ENCODE assay signal across 9 cellular contexts in genomic region chrX:48945517-48946348, GRCh38. TPM values are rescaled to one million over a fixed set of nuclear protein-coding genes. Genes with fewer than 3 reads are reported as not detected.
A peak's percentile ranks its signal among the peaks of the same experiment; 100 is the strongest.
DNase-seq lines count a peak whose midpoint lies in the region; ATAC-seq, FAIRE-seq and TF ChIP-seq lines count a peak whose summit lies in the region.
"Had no signal": no experiment of that assay in that cellular context is flagged by ENCODE, and none has a peak within 500 bp of the region (broad histone marks: within the 10 kb centered on the region; RNA-seq: fewer than 3 reads in every experiment).

No MANE protein-coding gene starts in this region.

- peaks cover 32% of the 10 kb centered on the region for H3K36me3 Mint-ChIP-seq in activated CD4-positive, alpha-beta T cell treated with anti-CD3 and anti-CD28 coated beads for 36 hours (ENCODE audit: low read depth)

- H3K4me1 ChIP-seq in KMS-11 (ENCODE audit: low read depth, poor library complexity, severe bottlenecking) = peaks cover 82% of the 10 kb centered on the region

- H3K27ac Mint-ChIP-seq in activated CD4-positive, alpha-beta T cell treated with anti-CD3 and anti-CD28 coated beads for 36 hours = peak overlapping the region; percentile 84

- FAIRE-seq in urothelium cell line (lab: Jason Lieb, UNC) = no peak

- CTCF ChIA-PET in activated CD4-positive, alpha-beta T cell treated with anti-CD3 and anti-CD28 coated beads for 36 hours (lab: Charles Lee) = interaction anchor here (0.6 to 2.1 kb wide), 11 partner anchors 7 to 297 kb away, joined by 3 to 8 read pairs (median 5); partner anchors contain the start of gene OTUD5

- intact Hi-C loops in activated CD4-positive, alpha-beta T cell treated with anti-CD3 and anti-CD28 coated beads for 36 hours (cut with DNase I, micrococcal nuclease) = loop anchor here (1.0 to 10.0 kb wide), 3 partner anchors 51 to 297 kb away; partner anchors contain the start of genes PQBP1 (in 1 of the 2) and TIMM17B (in 1 of the 2)
- intact Hi-C loops in dorsolateral prefrontal cortex (cut with DNase I) = loop anchor here in 1 of 2 donors (5.0 kb wide), 1 partner anchor 53 kb away; no protein-coding TSS in a partner anchor

- H3K9ac ChIP-seq in KMS-11 = no peak overlapping the region

- peak overlapping the region; percentile 37; the same call in 1 of the 2 replicates for H3K4me2 ChIP-seq in KMS-11

- H3K9me3 Mint-ChIP-seq in activated CD4-positive, alpha-beta T cell treated with anti-CD3 and anti-CD28 coated beads for 36 hours (ENCODE audit: low read depth) = no peaks in the 10 kb centered on the region
- H3K9me3 Mint-ChIP-seq: stimulated activated naive CD8-positive, alpha-beta T cell treated with anti-CD3 and anti-CD28 coated beads, Interleukin-15, Interleukin-2, amounts not matched to agents 100 ng/mL and 50 ng/mL, for 24 hours had no signal

- peaks cover 50% of the 10 kb centered on the region for H3K4me1 Mint-ChIP-seq in activated CD4-positive, alpha-beta T cell treated with anti-CD3 and anti-CD28 coated beads for 36 hours

- H3K79me2 ChIP-seq in KMS-11 (ENCODE audit: insufficient read depth, low read depth) = peaks cover 36% of the 10 kb centered on the region; the same call in 1 of the 2 replicates

- no peaks in the 10 kb centered on the region for H4K20me1 ChIP-seq in KMS-11 (ENCODE audit: insufficient read depth)

- POLR2A ChIA-PET in activated CD4-positive, alpha-beta T cell treated with anti-CD3 and anti-CD28 coated beads for 36 hours (lab: Charles Lee) = interaction anchor here (1.0 to 1.6 kb wide), 2 partner anchors 26 to 29 kb away, joined by 4 to 6 read pairs; no protein-coding TSS in a partner anchor

- H3K27me3 Mint-ChIP-seq in activated CD4-positive, alpha-beta T cell treated with anti-CD3 and anti-CD28 coated beads for 36 hours = no peaks in the 10 kb centered on the region
- H3K27me3 Mint-ChIP-seq: stimulated activated naive CD8-positive, alpha-beta T cell treated with anti-CD3 and anti-CD28 coated beads, Interleukin-15, Interleukin-2, amounts not matched to agents 100 ng/mL and 50 ng/mL, for 24 hours had no signal

- no peaks in the 10 kb centered on the region for H3K36me3 ChIP-seq in KMS-11 (ENCODE audit: insufficient read depth)

- H3K4me3 Mint-ChIP-seq in activated CD4-positive, alpha-beta T cell treated with anti-CD3 and anti-CD28 coated beads for 36 hours = peak overlapping the region; percentile 17
- H3K4me3 Mint-ChIP-seq: stimulated activated naive CD8-positive, alpha-beta T cell treated with anti-CD3 and anti-CD28 coated beads, Interleukin-15, Interleukin-2, amounts not matched to agents 100 ng/mL and 50 ng/mL, for 24 hours had no signal

- ATAC-seq in activated CD4-positive, alpha-beta T cell treated with anti-CD3 and anti-CD28 coated beads for 36 hours = peak; percentile 42
- no peak for ATAC-seq in GM21825 (IDR thresholded peaks at IDR 0.05; ENCODE audit: unreplicated experiment)

- DNase-seq in activated CD4-positive, alpha-beta T cell treated with anti-CD3 and anti-CD28 coated beads for 36 hours = peak; percentile 71
- no peak for DNase-seq in activated CD4-positive, alpha-beta T cell treated with anti-CD3 and anti-CD28 coated beads for 1 hour
- peak in 9 of 10 donors; percentile 27 to 60 (median 45) for DNase-seq in dorsolateral prefrontal cortex
- peak; percentile 20 for DNase-seq in medulla oblongata (ENCODE audit: extremely low spot score)
- DNase-seq in urothelium cell line (ENCODE audit: low spot score) = peak; percentile 62

- TF ChIP-seq CTCF in KMS-11 (conservative IDR thresholded peaks at IDR 0.05; ENCODE audit: low read depth, low read length) (peak; percentile 72), VCaP (conservative IDR thresholded peaks at IDR 0.05) (peak; percentile 72), dorsolateral prefrontal cortex (IDR thresholded peaks at IDR 0.05 in 54 of 56, conservative IDR thresholded peaks at IDR 0.05 in 2 of 56; ENCODE audit: low read depth in 1 of 56, partially characterized antibody in 56 of 56) (peak in 55 of 56 donors; percentile 30 to 75 (median 63))

- peak overlapping the region; percentile 32; the same call in 1 of the 2 replicates for H3K27ac ChIP-seq in KMS-11
- no peak overlapping the region for H3K27ac ChIP-seq in VCaP
- H3K27ac ChIP-seq in dorsolateral prefrontal cortex = peak overlapping the region in 2 of 59 donors; percentile 19 to 36

- no peak overlapping the region for H2AFZ ChIP-seq in KMS-11 (ENCODE audit: low read depth)

- H3K4me3 ChIP-seq in KMS-11 (IDR thresholded peaks at IDR 0.05; ENCODE audit: insufficient read depth, low read depth, low read length) (no peak overlapping the region), dorsolateral prefrontal cortex (no peak overlapping the region)

- H3K27me3 ChIP-seq in KMS-11 (ENCODE audit: insufficient read depth, low read depth) (no peaks in the 10 kb centered on the region), dorsolateral prefrontal cortex (peaks cover 0 to 50% (median 5%) of the 10 kb centered on the region in 45 donors)

RNA-seq across cellular contexts. Expression of gene OTUD5, which starts 11.7 kb away (rescaled TPM):
- 10 to 100 TPM; 68.0 to 98.1 TPM for total RNA-seq in activated CD4-positive, alpha-beta T cell treated with anti-CD3 and anti-CD28 coated beads for 36 hours
- 10 to 100 TPM; 54.9 to 94.8 (median 73.2) TPM for total RNA-seq in dorsolateral prefrontal cortex

RNA-seq across cellular contexts. Expression of gene KCND1, which starts 25.9 kb away (rescaled TPM):
- total RNA-seq in activated CD4-positive, alpha-beta T cell treated with anti-CD3 and anti-CD28 coated beads for 36 hours = 1 to 10 TPM; 2.5 to 2.8 TPM
- 10 to 100 TPM in 2 of 120 experiments, 1 to 10 TPM in 118; 2.8 to 11.3 (median 4.6) TPM for total RNA-seq in dorsolateral prefrontal cortex

RNA-seq across cellular contexts. Expression of gene PIM2, which starts 26.9 kb away (rescaled TPM):
- 100 to 1,000 TPM; 320 TPM for total RNA-seq in activated CD4-positive, alpha-beta T cell treated with anti-CD3 and anti-CD28 coated beads for 36 hours
- total RNA-seq in dorsolateral prefrontal cortex = 10 to 100 TPM in 115 of 120 experiments, 1 to 10 TPM in 5; 7.8 to 30.4 (median 15.2) TPM

RNA-seq across cellular contexts. Expression of gene SLC35A2, which starts 34.3 kb away (rescaled TPM):
- 10 to 100 TPM; 19.7 to 20.3 TPM for total RNA-seq in activated CD4-positive, alpha-beta T cell treated with anti-CD3 and anti-CD28 coated beads for 36 hours
- total RNA-seq in dorsolateral prefrontal cortex = 10 to 100 TPM; 13.1 to 27.2 (median 18.8) TPM

RNA-seq across cellular contexts. Expression of gene PQBP1, which starts 48.0 kb away (rescaled TPM):
- 10 to 100 TPM; 73.4 to 75.3 TPM for total RNA-seq in activated CD4-positive, alpha-beta T cell treated with anti-CD3 and anti-CD28 coated beads for 36 hours
- 10 to 100 TPM; 42.9 to 91.7 (median 67.1) TPM for total RNA-seq in dorsolateral prefrontal cortex

Comparison
In these comparisons a context has a peak if more than half of its experiments do, and no peak if none do; other contexts are left out.
1. RNA of gene PIM2, which starts 26.9 kb away (total RNA-seq): 320 TPM in activated CD4-positive, alpha-beta T cell treated with anti-CD3 and anti-CD28 coated beads for 36 hours; 7.8 to 30.4 TPM in dorsolateral prefrontal cortex; every median in the first group is over 10 times any median in the second.
2. Peak in every context shown above with its lines, with median percentiles within 50 percentile points of each other: CTCF ChIP-seq.